ENCODE assay signal across 9 cellular contexts in genomic region chr12:120262852-120263724, GRCh38. TPM values are rescaled to one million over a fixed set of nuclear protein-coding genes. Genes with fewer than 3 reads are reported as not detected.
DNase-seq lines count a peak whose midpoint lies in the region; ATAC-seq, FAIRE-seq and TF ChIP-seq lines count a peak whose summit lies in the region.
"Had no signal": no experiment of that assay in that cellular context is flagged by ENCODE, and none has a peak within 500 bp of the region (broad histone marks: within the 10 kb centered on the region; RNA-seq: fewer than 3 reads in every experiment).

No MANE protein-coding gene starts in this region.

- DNase-seq in A549 (ENCODE audit: low read depth in 1 of 2, low spot score in 1 of 2): no peak
- peak; percentile 48 for DNase-seq in NCI-H226
- no peak for DNase-seq in effector memory CD4-positive, alpha-beta T cell
- DNase-seq in myocyte (ENCODE audit: low read depth): peak; percentile 96
- DNase-seq in NCI-H526 (lab: John Stamatoyannopoulos, UW): no peak
- DNase-seq in GM10266 (ENCODE audit: extremely low spot score): no peak
- no peak for DNase-seq in dedifferentiated amniotic fluid mesenchymal stem cell (ENCODE audit: extremely low spot score)
- DNase-seq in occipital lobe (lab: John Stamatoyannopoulos, UW): no peak

- H3K9me3 ChIP-seq in A549: no peaks in the 10 kb centered on the region
- H3K9me3 ChIP-seq in effector memory CD4-positive, alpha-beta T cell (ENCODE audit: control insufficient read depth, low read length): no peaks in the 10 kb centered on the region

- FAIRE-seq in A549 (lab: Jason Lieb, UNC): no peak
- FAIRE-seq: colon had no signal

- H3K4me2 ChIP-seq in A549: peak overlapping the region; percentile 100

- H3K27ac ChIP-seq in A549: peak overlapping the region; percentile 99
- peak overlapping the region; percentile 87 for H3K27ac ChIP-seq in effector memory CD4-positive, alpha-beta T cell (ENCODE audit: insufficient read depth, low read length, poor library complexity, severe bottlenecking)

- H3K36me3 ChIP-seq in effector memory CD4-positive, alpha-beta T cell (ENCODE audit: control insufficient read depth, insufficient read depth, low read length): peaks cover 10% of the 10 kb centered on the region

- H3K27me3 ChIP-seq in effector memory CD4-positive, alpha-beta T cell (replicated peaks; ENCODE audit: control insufficient read depth, insufficient read depth, low read length, poor library complexity, severe bottlenecking): no peaks in the 10 kb centered on the region

- POLR2A ChIA-PET in A549 (lab: Yijun Ruan, JAX): interaction anchor here (0.6 to 4.9 kb wide), 10 partner anchors 15 to 62 kb away, joined by 3 to 47 read pairs (median 12); partner anchors contain the start of genes RNU4-1, RNU4-2 and RPLP0

- TF ChIP-seq CTCF in A549 (IDR thresholded peaks at IDR 0.05) (no peak), GM10266 (IDR thresholded peaks at IDR 0.05; ENCODE audit: control insufficient read depth, insufficient read depth, low read depth, missing control alignments) (no peak)

- H3K4me1 ChIP-seq in A549: peaks cover 61% of the 10 kb centered on the region
- peaks cover 50% of the 10 kb centered on the region for H3K4me1 ChIP-seq in effector memory CD4-positive, alpha-beta T cell (ENCODE audit: control insufficient read depth, insufficient read depth, low read length, poor library complexity, severe bottlenecking)

- TF ChIP-seq EP300 in A549 (IDR thresholded peaks at IDR 0.05): no peak

- WGBS in A549 (ENCODE audit: missing lambda C conversion rate): 25% methylated on average over 15 of the region's 15 CpGs

- no peak for TF ChIP-seq POLR2A in A549 (IDR thresholded peaks at IDR 0.05; ENCODE audit: low read length)

- peak in 1 of 2 experiments; percentile 17; a peak in 3 of 6 replicates for ATAC-seq in A549

- CTCF ChIA-PET in A549 (lab: Yijun Ruan, JAX): interaction anchor here (0.9 to 43.7 kb wide), 10 partner anchors 18 to 64 kb away, joined by 3 to 1367 read pairs (median 4); partner anchors contain the start of gene RNU4-2

- no peak for TF ChIP-seq RAD21 in A549 (conservative IDR thresholded peaks at IDR 0.05 in 1 of 2, IDR thresholded peaks at IDR 0.05 in 1 of 2)

- H3K4me3 ChIP-seq in A549: peak overlapping the region; percentile 99
- peak overlapping the region; percentile 93 for H3K4me3 ChIP-seq in effector memory CD4-positive, alpha-beta T cell (ENCODE audit: insufficient read depth, low read depth, low read length, poor library complexity, severe bottlenecking)

TF ChIP-seq in A549, 52 proteins besides CTCF, POLR2A, EP300 and RAD21:
- TF ChIP-seq MAX (IDR thresholded peaks at IDR 0.05): 0 out of 2 replicates have a peak, but pooled peaks have one; percentile 11
- no peak for TF ChIP-seq ZNF302 (CRISPR knock-in tag; IDR thresholded peaks at IDR 0.05)
- TF ChIP-seq ZFP36 (IDR thresholded peaks at IDR 0.05; ENCODE audit: borderline replicate concordance, partially characterized antibody): no peak
- TF ChIP-seq CEBPB (IDR thresholded peaks at IDR 0.05): no peak
- no peak for TF ChIP-seq HEYL (CRISPR knock-in tag; IDR thresholded peaks at IDR 0.05)
- TF ChIP-seq JUNB (IDR thresholded peaks at IDR 0.05): no peak
- TF ChIP-seq EHMT2 (IDR thresholded peaks at IDR 0.05; ENCODE audit: low read depth): no peak

RNA-seq across cellular contexts. Expression of gene PXN, which starts 2.4 kb away (rescaled TPM):
- polyA plus RNA-seq in A549 (2011; rRNA removed) (40.1 and 62.8 TPM in 2 replicates), A549 (2017; fragmentation: RNase III; extraction: RNeasy Plus Mini Kit Qiagen cat#74134 plus additional on column Dnase treatment) (97.0 to 102 TPM (median 98.6 TPM) in 3 replicates)
- 67.2 and 97.2 TPM in 2 replicates for polyA plus RNA-seq in A549 (2012; cell fraction: cytosol; rRNA removed)
- polyA plus RNA-seq in A549 (2012; cell fraction: nucleus; rRNA removed): 165 and 170 TPM in 2 replicates
- 44.1 and 64.3 TPM in 2 replicates for polyA minus RNA-seq in A549 (2011; rRNA and poly(A)+ RNA removed)
- total RNA-seq in myocyte (98.8 and 128 TPM in 2 replicates), occipital lobe (2.8 TPM)
- polyA plus RNA-seq in myocyte (2012): 226 TPM

RNA-seq across cellular contexts. Expression of gene RNU4-2, which starts 28.6 kb away (rescaled TPM):
- polyA plus RNA-seq in A549 (2011; rRNA removed): under 0.01 TPM in 1 of 2 replicates, not detected in the other
- polyA plus RNA-seq in A549 (2012; cell fraction: cytosol; rRNA removed): not detected in 2 replicates
- polyA plus RNA-seq in A549 (2012; cell fraction: nucleus; rRNA removed): not detected in 2 replicates
- polyA plus RNA-seq in A549 (2017; fragmentation: RNase III; extraction: RNeasy Plus Mini Kit Qiagen cat#74134 plus additional on column Dnase treatment): not detected in 3 replicates
- polyA minus RNA-seq in A549 (2011; rRNA and poly(A)+ RNA removed): under 0.01 TPM in 2 replicates
- not detected in 2 replicates for total RNA-seq in myocyte
- polyA plus RNA-seq in myocyte (2012): 45.7 TPM
- under 0.01 TPM for total RNA-seq in occipital lobe

RNA-seq across cellular contexts. Expression of gene RNU4-1, which starts 29.9 kb away (rescaled TPM):
- polyA plus RNA-seq in A549 (2011; rRNA removed): not detected in 2 replicates
- not detected in 2 replicates for polyA plus RNA-seq in A549 (2012; cell fraction: cytosol; rRNA removed)
- polyA plus RNA-seq in A549 (2012; cell fraction: nucleus; rRNA removed): not detected in 2 replicates
- not detected in 3 replicates for polyA plus RNA-seq in A549 (2017; fragmentation: RNase III; extraction: RNeasy Plus Mini Kit Qiagen cat#74134 plus additional on column Dnase treatment)
- under 0.01 TPM in 2 replicates for polyA minus RNA-seq in A549 (2011; rRNA and poly(A)+ RNA removed)
- total RNA-seq in myocyte: not detected in 2 replicates
- not detected for polyA plus RNA-seq in myocyte (2012)
- total RNA-seq in occipital lobe: under 0.01 TPM

RNA-seq across cellular contexts. Expression of gene SIRT4, which starts 39.0 kb away (rescaled TPM):
- 1.6 and 2.6 TPM in 2 replicates for polyA plus RNA-seq in A549 (2011; rRNA removed)
- polyA plus RNA-seq in A549 (2012; cell fraction: cytosol; rRNA removed): 0.52 and 0.79 TPM in 2 replicates
- polyA plus RNA-seq in A549 (2012; cell fraction: nucleus; rRNA removed): 0.29 and 0.34 TPM in 2 replicates
- 0.87 to 1.6 TPM (median 0.95 TPM) in 3 replicates for polyA plus RNA-seq in A549 (2017; fragmentation: RNase III; extraction: RNeasy Plus Mini Kit Qiagen cat#74134 plus additional on column Dnase treatment)
- 1.2 and 1.3 TPM in 2 replicates for polyA minus RNA-seq in A549 (2011; rRNA and poly(A)+ RNA removed)
- 4.5 and 5.6 TPM in 2 replicates for total RNA-seq in myocyte
- 3.5 TPM for polyA plus RNA-seq in myocyte (2012)
- 4.5 TPM for total RNA-seq in occipital lobe

Comparison
In these comparisons a context has a peak if more than half of its experiments do, and no peak if none do; other contexts are left out.
1. DNase-seq: peak in NCI-H226 (single experiment) and myocyte (single experiment); none in A549 (0 of 2), effector memory CD4-positive, alpha-beta T cell (0 of 3), NCI-H526 (0 of 2), GM10266 (single experiment), dedifferentiated amniotic fluid mesenchymal stem cell (single experiment) and occipital lobe (single experiment).
2. RNA of gene PXN, which starts 2.4 kb away (total RNA-seq): 98.8 to 128 TPM in myocyte; 2.8 TPM in occipital lobe (single experiment); every median in the first group is over 10 times any median in the second.